ENCODE assay signal across 24 cellular contexts in genomic region chr2:120544522-120544921, GRCh38.
DNase-seq lines count a peak whose midpoint lies in the region; ATAC-seq, FAIRE-seq and TF ChIP-seq lines count a peak whose summit lies in the region.
"Had no signal": no experiment of that assay in that cellular context is flagged by ENCODE, and none has a peak within 500 bp of the region (broad histone marks: within the 10 kb centered on the region; RNA-seq: fewer than 3 reads in every experiment).

No MANE protein-coding gene starts in this region.

- H3K27me3 ChIP-seq in heart right ventricle, result no peaks in the 10 kb centered on the region
- peaks cover 2% of the 10 kb centered on the region for H3K27me3 ChIP-seq in left ventricle myocardium inferior (ENCODE audit: low read depth)
- H3K27me3 ChIP-seq in gastroesophageal sphincter, result peaks cover 4% of the 10 kb centered on the region
- H3K27me3 ChIP-seq in psoas muscle (ENCODE audit: insufficient read depth in 3 of 3, low read length in 2 of 3), result no peaks in the 10 kb centered on the region
- no peaks in the 10 kb centered on the region for H3K27me3 ChIP-seq in tibial artery
- H3K27me3 ChIP-seq: BE2C, MG63 had no signal

- 88 to 94% methylated on average over 9 of the region's 9 CpGs for WGBS in heart right ventricle, 2 donors
- WGBS in gastroesophageal sphincter (ENCODE audit: low coverage in 1 of 2), 2 donors, result 69 to 83% methylated on average over 4 of the region's 9 CpGs
- 87 to 94% (median 88%) methylated on average over 9 of the region's 9 CpGs for WGBS in psoas muscle, 3 donors

- no peak for TF ChIP-seq POLR2A in gastroesophageal sphincter (IDR thresholded peaks at IDR 0.05)

- TF ChIP-seq CTCF in heart right ventricle (IDR thresholded peaks at IDR 0.05) (no peak), left ventricle myocardium inferior (IDR thresholded peaks at IDR 0.05; ENCODE audit: borderline replicate concordance) (no peak), gastroesophageal sphincter (IDR thresholded peaks at IDR 0.05) (no peak), psoas muscle (IDR thresholded peaks at IDR 0.05) (no peak), tibial artery (IDR thresholded peaks at IDR 0.05) (no peak), D721Med (IDR thresholded peaks at IDR 0.05; ENCODE audit: insufficient read depth, missing control alignments) (no peak)

- peak overlapping the region in 7 of 10 donors; percentile 34 to 82 (median 51) for H3K27ac ChIP-seq in heart right ventricle
- no peak overlapping the region for H3K27ac ChIP-seq in left ventricle myocardium inferior (replicated peaks)
- H3K27ac ChIP-seq in gastroesophageal sphincter, result peak overlapping the region in 3 of 4 donors; percentile 21 to 70 (median 31)
- peak overlapping the region; percentile 41 for H3K27ac ChIP-seq in psoas muscle
- peak overlapping the region; percentile 72 to 77 for H3K27ac ChIP-seq in tibial artery
- H3K27ac ChIP-seq: PC-9 had no signal

- TF ChIP-seq EP300 in gastroesophageal sphincter (IDR thresholded peaks at IDR 0.05), result no peak

- no peaks in the 10 kb centered on the region for H3K9me3 ChIP-seq in heart right ventricle
- H3K9me3 ChIP-seq in left ventricle myocardium inferior (replicated peaks), result no peaks in the 10 kb centered on the region
- H3K9me3 ChIP-seq in gastroesophageal sphincter, result no peaks in the 10 kb centered on the region
- H3K9me3 ChIP-seq in psoas muscle, result no peaks in the 10 kb centered on the region
- H3K9me3 ChIP-seq in tibial artery, result no peaks in the 10 kb centered on the region
- H3K9me3 ChIP-seq: BE2C, HAP-1, MG63 had no signal

- H3K4me3 ChIP-seq in heart right ventricle, result no peak overlapping the region
- H3K4me3 ChIP-seq in left ventricle myocardium inferior, result no peak overlapping the region
- H3K4me3 ChIP-seq in gastroesophageal sphincter, result no peak overlapping the region
- no peak overlapping the region for H3K4me3 ChIP-seq in psoas muscle
- H3K4me3 ChIP-seq in tibial artery, result no peak overlapping the region
- H3K4me3 ChIP-seq: HAP-1, MG63, PC-9 had no signal

- FAIRE-seq in D721Med (lab: Jason Lieb, UNC), result no peak
- FAIRE-seq: G401.6, HTR-8/SVneo had no signal

- intact Hi-C loops in heart right ventricle (cut with DNase I) (no loop called here), left ventricle myocardium inferior (cut with micrococcal nuclease) (no loop called here), psoas muscle (cut with DNase I) (no loop called here), tibial artery (cut with DNase I; ENCODE audit: low total_unique reads) (no loop called here)

- H3K4me1 ChIP-seq in heart right ventricle, result peaks cover 11 to 49% (median 27%) of the 10 kb centered on the region in 9 donors
- peaks cover 62% of the 10 kb centered on the region for H3K4me1 ChIP-seq in left ventricle myocardium inferior
- H3K4me1 ChIP-seq in gastroesophageal sphincter, result peaks cover 0 to 32% (median 14%) of the 10 kb centered on the region in 3 donors
- peaks cover 41% of the 10 kb centered on the region for H3K4me1 ChIP-seq in psoas muscle
- peaks cover 0 to 53% (median 50%) of the 10 kb centered on the region in 4 donors for H3K4me1 ChIP-seq in tibial artery
- H3K4me1 ChIP-seq: BE2C, HAP-1 had no signal

- no peak for ATAC-seq in heart right ventricle
- no peak for ATAC-seq in gastroesophageal sphincter
- no peak for ATAC-seq in psoas muscle
- ATAC-seq in GM19397 (IDR thresholded peaks at IDR 0.05; ENCODE audit: unreplicated experiment), result no peak
- ATAC-seq in GM21447 (IDR thresholded peaks at IDR 0.05; ENCODE audit: unreplicated experiment), result no peak

- no peak for DNase-seq in heart right ventricle
- DNase-seq in left ventricle myocardium inferior, result no peak
- no peak for DNase-seq in psoas muscle
- DNase-seq in tibial artery, result no peak
- no peak for DNase-seq in D721Med (ENCODE audit: insufficient read length, low spot score)
- DNase-seq: 8988T; ACHN; BE2C; CD4-positive, CD25-positive, alpha-beta regulatory T cell; GOT3; HFFc6; KG1; MG63; NCI-H2029; NCI-H446; NCI-H524 treated with DMSO at 0.1 percent for 48 hours; NCI-H774; PC-9 had no signal

- no peaks in the 10 kb centered on the region for H3K36me3 ChIP-seq in heart right ventricle
- no peaks in the 10 kb centered on the region for H3K36me3 ChIP-seq in left ventricle myocardium inferior
- H3K36me3 ChIP-seq in gastroesophageal sphincter, result no peaks in the 10 kb centered on the region
- no peaks in the 10 kb centered on the region for H3K36me3 ChIP-seq in psoas muscle (ENCODE audit: insufficient read depth in 1 of 2, low read depth in 1 of 2)
- H3K36me3 ChIP-seq in tibial artery, result no peaks in the 10 kb centered on the region
- H3K36me3 ChIP-seq: BE2C, HAP-1, MG63 had no signal
